Comparison of ENCODE assay signal across 36 cellular contexts in the genomic region with DNA sequence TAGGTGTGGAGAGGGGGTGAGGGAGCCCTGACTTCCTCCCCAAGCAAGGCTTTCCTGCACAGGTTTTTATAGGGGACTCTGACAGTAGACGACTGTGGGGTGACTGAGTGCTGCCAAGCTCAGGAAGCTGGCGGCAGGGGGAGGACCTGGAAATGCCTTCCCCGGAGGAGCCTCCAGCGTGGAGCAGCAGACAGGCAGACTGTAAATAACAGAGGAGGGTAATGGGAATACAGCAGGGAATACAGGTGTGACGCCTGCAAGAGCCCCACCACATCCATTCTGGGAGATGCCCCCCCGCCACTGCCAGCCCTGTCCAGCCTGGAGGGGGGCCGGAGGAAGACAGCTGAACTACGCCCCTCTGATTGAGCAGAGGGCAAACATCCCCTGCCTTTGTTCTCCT.
"Had no signal": no experiment of that assay in that cellular context is flagged by ENCODE, and none has a peak within 500 bp of the region (broad histone marks: within the 10 kb centered on the region; RNA-seq: fewer than 3 reads in every experiment).

No MANE protein-coding gene starts in this region.

- DNase-seq: activated B cell treated with CpG ODN at 0.5 μM for 24 hours; activated CD4-positive, alpha-beta T cell treated with anti-CD3 and anti-CD28 coated beads for 48 hours; activated CD4-positive, alpha-beta T cell treated with anti-CD3 and anti-CD28 coated beads, Interleukin-2, amount 50 U/mL, for 1 hour; activated CD4-positive, alpha-beta T cell treated with anti-CD3 and anti-CD28 coated beads, Interleukin-2, amount 50 U/mL, for 48 hours; activated CD8-positive, alpha-beta memory T cell treated with anti-CD3 and anti-CD28 coated beads for 24 hours; activated CD8-positive, alpha-beta memory T cell treated with anti-CD3 and anti-CD28 coated beads, Interleukin-2, amount 50 U/mL, for 4 hours; activated CD8-positive, alpha-beta T cell treated with anti-CD3 and anti-CD28 coated beads for 36 hours; activated effector memory CD4-positive, alpha-beta T cell treated with anti-CD3 and anti-CD28 coated beads, Interleukin-2, amount 50 U/mL, for 16 hours; activated naive CD4-positive, alpha-beta T cell treated with anti-CD3 and anti-CD28 coated beads for 36 hours; activated naive CD8-positive, alpha-beta T cell treated with anti-CD3 and anti-CD28 coated beads for 36 hours; activated naive CD8-positive, alpha-beta T cell treated with anti-CD3 and anti-CD28 coated beads, Interleukin-2, amount 50 U/mL, for 24 hours; activated T-cell treated with anti-CD3 and anti-CD28 coated beads, Interleukin-2, amount 50 U/mL, for 1 hour; activated T-cell treated with anti-CD3 and anti-CD28 coated beads, Interleukin-2, amount 50 U/mL, for 48 hours; adrenal gland; amygdala; body of pancreas; caudate nucleus; cortex of kidney; dermis blood vessel endothelial cell; effector CD4-positive, alpha-beta T cell; effector memory CD8-positive, alpha-beta T cell; erythroblast; foreskin keratinocyte; gastrocnemius medialis; glutamatergic neuron; heart left ventricle; T-helper 17 cell; T1000; WERI-Rb-1 had no signal

- H3K27ac ChIP-seq: adrenal gland, body of pancreas, esophagus muscularis mucosa, foreskin keratinocyte, gastrocnemius medialis, heart left ventricle, WERI-Rb-1 had no signal

- H3K4me3 ChIP-seq: adrenal gland, body of pancreas, esophagus muscularis mucosa, gastrocnemius medialis, heart left ventricle had no signal

- ATAC-seq: activated CD4-positive, CD25-positive, alpha-beta regulatory T cell treated with anti-CD3 and anti-CD28 coated beads, Interleukin-2, amount 50 U/mL, for 24 hours; activated CD8-positive, alpha-beta T cell treated with anti-CD3 and anti-CD28 coated beads for 36 hours; activated naive CD8-positive, alpha-beta T cell treated with anti-CD3 and anti-CD28 coated beads, Interleukin-2, amount 50 U/mL, for 24 hours; body of pancreas; effector memory CD8-positive, alpha-beta T cell; foreskin keratinocyte; gastrocnemius medialis; heart left ventricle; T-helper 17 cell had no signal

- H3K36me3 ChIP-seq: adrenal gland, esophagus muscularis mucosa, gastrocnemius medialis, heart left ventricle, WERI-Rb-1 had no signal

- H3K27ac Mint-ChIP-seq: activated B cell treated with CpG ODN at 0.5 μM for 24 hours; activated CD8-positive, alpha-beta T cell treated with anti-CD3 and anti-CD28 coated beads for 36 hours; activated naive CD4-positive, alpha-beta T cell treated with anti-CD3 and anti-CD28 coated beads for 36 hours; activated naive CD4-positive, alpha-beta T cell treated with anti-CD3 and anti-CD28 coated beads, Interleukin-2, amount 50 U/mL, for 24 hours; activated naive CD8-positive, alpha-beta T cell treated with anti-CD3 and anti-CD28 coated beads for 36 hours; activated naive CD8-positive, alpha-beta T cell treated with anti-CD3 and anti-CD28 coated beads, Interleukin-2, amount 50 U/mL, for 24 hours; activated T-helper 1 cell treated with anti-CD3 and anti-CD28 coated beads, Interleukin-12 subunit alpha, Interleukin-12 subunit beta, Interleukin-2, Interleukin-4 antibody, amounts not matched to agents 30 ng/mL and 10 ng/mL and 1 ng/mL, durations not matched to agents 14 hours and 24 hours and 36 hours; activated T-helper 2 cell treated with anti-CD3 and anti-CD28 coated beads, Interferon-gamma antibody, Interleukin-2, Interleukin-4, amounts not matched to agents 10 μg/mL and 5 μg/mL and 100 μg/mL, durations not matched to agents 14 hours and 24 hours and 36 hours; effector memory CD8-positive, alpha-beta T cell; T-helper 17 cell; T-helper 2 cell treated with Interferon-gamma antibody and Interleukin-4, amounts not matched to agents 5 μg/mL and 100 μg/mL, for 36 hours had no signal

- H3K4me1 ChIP-seq: adrenal gland, body of pancreas, esophagus muscularis mucosa, foreskin keratinocyte, gastrocnemius medialis, heart left ventricle had no signal

- H3K9me3 ChIP-seq: adrenal gland, body of pancreas, esophagus muscularis mucosa, gastrocnemius medialis, heart left ventricle had no signal

- H3K9me3 Mint-ChIP-seq: activated B cell treated with CpG ODN at 0.5 μM for 24 hours; activated CD8-positive, alpha-beta T cell treated with anti-CD3 and anti-CD28 coated beads for 36 hours; activated naive CD4-positive, alpha-beta T cell treated with anti-CD3 and anti-CD28 coated beads for 36 hours; activated naive CD4-positive, alpha-beta T cell treated with anti-CD3 and anti-CD28 coated beads, Interleukin-2, amount 50 U/mL, for 24 hours; activated naive CD8-positive, alpha-beta T cell treated with anti-CD3 and anti-CD28 coated beads for 36 hours; activated naive CD8-positive, alpha-beta T cell treated with anti-CD3 and anti-CD28 coated beads, Interleukin-2, amount 50 U/mL, for 24 hours; activated T-helper 1 cell treated with anti-CD3 and anti-CD28 coated beads, Interleukin-12 subunit alpha, Interleukin-12 subunit beta, Interleukin-2, Interleukin-4 antibody, amounts not matched to agents 30 ng/mL and 10 ng/mL and 1 ng/mL, durations not matched to agents 14 hours and 24 hours and 36 hours; activated T-helper 2 cell treated with anti-CD3 and anti-CD28 coated beads, Interferon-gamma antibody, Interleukin-2, Interleukin-4, amounts not matched to agents 10 μg/mL and 5 μg/mL and 100 μg/mL, durations not matched to agents 14 hours and 24 hours and 36 hours; effector memory CD8-positive, alpha-beta T cell; T-helper 2 cell treated with Interferon-gamma antibody and Interleukin-4, amounts not matched to agents 5 μg/mL and 100 μg/mL, for 36 hours had no signal

- H3K4me1 Mint-ChIP-seq: activated B cell treated with CpG ODN at 0.5 μM for 24 hours; activated naive CD4-positive, alpha-beta T cell treated with anti-CD3 and anti-CD28 coated beads, Interleukin-2, amount 50 U/mL, for 24 hours; activated naive CD8-positive, alpha-beta T cell treated with anti-CD3 and anti-CD28 coated beads for 36 hours; activated naive CD8-positive, alpha-beta T cell treated with anti-CD3 and anti-CD28 coated beads, Interleukin-2, amount 50 U/mL, for 24 hours; T-helper 17 cell had no signal

- FAIRE-seq: colon had no signal

- H3K36me3 Mint-ChIP-seq: activated naive CD4-positive, alpha-beta T cell treated with anti-CD3 and anti-CD28 coated beads, Interleukin-2, amount 50 U/mL, for 24 hours; activated naive CD8-positive, alpha-beta T cell treated with anti-CD3 and anti-CD28 coated beads for 36 hours had no signal

- H3K27me3 Mint-ChIP-seq: activated B cell treated with CpG ODN at 0.5 μM for 24 hours; activated naive CD4-positive, alpha-beta T cell treated with anti-CD3 and anti-CD28 coated beads, Interleukin-2, amount 50 U/mL, for 24 hours; activated naive CD8-positive, alpha-beta T cell treated with anti-CD3 and anti-CD28 coated beads for 36 hours had no signal

- H3K27me3 ChIP-seq: body of pancreas, foreskin keratinocyte, gastrocnemius medialis had no signal

- H3K4me3 Mint-ChIP-seq: activated B cell treated with CpG ODN at 0.5 μM for 24 hours; activated CD8-positive, alpha-beta T cell treated with anti-CD3 and anti-CD28 coated beads for 36 hours; activated naive CD4-positive, alpha-beta T cell treated with anti-CD3 and anti-CD28 coated beads for 36 hours; activated naive CD4-positive, alpha-beta T cell treated with anti-CD3 and anti-CD28 coated beads, Interleukin-2, amount 50 U/mL, for 24 hours; activated naive CD8-positive, alpha-beta T cell treated with anti-CD3 and anti-CD28 coated beads for 36 hours; activated naive CD8-positive, alpha-beta T cell treated with anti-CD3 and anti-CD28 coated beads, Interleukin-2, amount 50 U/mL, for 24 hours; activated T-helper 1 cell treated with anti-CD3 and anti-CD28 coated beads, Interleukin-12 subunit alpha, Interleukin-12 subunit beta, Interleukin-2, Interleukin-4 antibody, amounts not matched to agents 30 ng/mL and 10 ng/mL and 1 ng/mL, durations not matched to agents 14 hours and 24 hours and 36 hours; effector memory CD8-positive, alpha-beta T cell; T-helper 17 cell; T-helper 2 cell treated with Interferon-gamma antibody and Interleukin-4, amounts not matched to agents 5 μg/mL and 100 μg/mL, for 36 hours had no signal
